Comparison of ENCODE assay signal across 8 cellular contexts in genomic region chr5:167723254-167723871, GRCh38.
A peak's percentile ranks its signal among the peaks of the same experiment; 100 is the strongest.
DNase-seq lines count a peak whose midpoint lies in the region; ATAC-seq and TF ChIP-seq lines count a peak whose summit lies in the region.

No MANE protein-coding gene starts in this region.

- no peak for TF ChIP-seq EP300 in transverse colon (IDR thresholded peaks at IDR 0.05; ENCODE audit: low read depth)

- H3K9me3 ChIP-seq in transverse colon = no peaks in the 10 kb centered on the region

- H3K4me3 Mint-ChIP-seq in activated T-helper 2 cell treated with anti-CD3 and anti-CD28 coated beads, Interferon-gamma antibody, Interleukin-2, Interleukin-4, amounts not matched to agents 10 μg/mL and 5 μg/mL and 100 μg/mL, durations not matched to agents 14 hours and 24 hours and 36 hours (ENCODE audit: low read depth) = no peak overlapping the region

- intact Hi-C loops in activated T-helper 2 cell treated with anti-CD3 and anti-CD28 coated beads, Interferon-gamma antibody, Interleukin-2, Interleukin-4, amounts not matched to agents 10 μg/mL and 5 μg/mL and 100 μg/mL, durations not matched to agents 14 hours and 24 hours and 36 hours (cut with micrococcal nuclease) = loop anchor here (1.0 kb wide), 1 partner anchor 496 kb away; no protein-coding TSS in a partner anchor
- intact Hi-C loops in transverse colon (cut with DNase I; ENCODE audit: low total_unique reads) = loop anchor here (5.0 to 10.0 kb wide), 2 partner anchors 324 to 491 kb away; no protein-coding TSS in a partner anchor

- H3K36me3 ChIP-seq in transverse colon = no peaks in the 10 kb centered on the region

- no peaks in the 10 kb centered on the region for H3K4me1 ChIP-seq in transverse colon

- peaks cover 1% of the 10 kb centered on the region for H3K4me1 Mint-ChIP-seq in activated T-helper 2 cell treated with anti-CD3 and anti-CD28 coated beads, Interferon-gamma antibody, Interleukin-2, Interleukin-4, amounts not matched to agents 10 μg/mL and 5 μg/mL and 100 μg/mL, durations not matched to agents 14 hours and 24 hours and 36 hours (ENCODE audit: low read depth)

- H3K27me3 Mint-ChIP-seq in activated T-helper 2 cell treated with anti-CD3 and anti-CD28 coated beads, Interferon-gamma antibody, Interleukin-2, Interleukin-4, amounts not matched to agents 10 μg/mL and 5 μg/mL and 100 μg/mL, durations not matched to agents 14 hours and 24 hours and 36 hours (ENCODE audit: low read depth) = no peaks in the 10 kb centered on the region

- in situ Hi-C loops in KBM-7 (cut with MboI; ENCODE audit: low pct_unique_long_range_greater_than_20kb, low sequenced_read_pairs) (no loop called here), transverse colon (cut with MboI; ENCODE audit: low pct_ligation_motif_present in 1 of 4, low pct_unique_long_range_greater_than_20kb in 1 of 4, low sequenced_read_pairs in 3 of 4) (loop anchor here (10.0 to 25.0 kb wide), 4 partner anchors 331 to 501 kb away; no protein-coding TSS in a partner anchor)

- no peaks in the 10 kb centered on the region for H3K9me3 Mint-ChIP-seq in activated T-helper 2 cell treated with anti-CD3 and anti-CD28 coated beads, Interferon-gamma antibody, Interleukin-2, Interleukin-4, amounts not matched to agents 10 μg/mL and 5 μg/mL and 100 μg/mL, durations not matched to agents 14 hours and 24 hours and 36 hours

- ATAC-seq in GM21825 (IDR thresholded peaks at IDR 0.05; ENCODE audit: unreplicated experiment) (peak; percentile 99), omental fat pad (ENCODE audit: low FRiP score) (peak; percentile 89)

- peak; percentile 72 for DNase-seq in GM03348 (ENCODE audit: low spot score)
- peak; percentile 79 for DNase-seq in KBM-7
- DNase-seq in RPMI8226 = peak; percentile 73
- DNase-seq in activated T-helper 2 cell treated with anti-CD3 and anti-CD28 coated beads, Interferon-gamma antibody, Interleukin-2, Interleukin-4, amounts not matched to agents 10 μg/mL and 5 μg/mL and 100 μg/mL, durations not matched to agents 14 hours and 24 hours and 36 hours (ENCODE audit: low spot score) = peak; percentile 48
- peak; percentile 69 for DNase-seq in foreskin melanocyte
- DNase-seq in omental fat pad (ENCODE audit: low spot score) = peak; percentile 82
- DNase-seq in transverse colon = peak; percentile 68

- no peak overlapping the region for H3K27ac Mint-ChIP-seq in activated T-helper 2 cell treated with anti-CD3 and anti-CD28 coated beads, Interferon-gamma antibody, Interleukin-2, Interleukin-4, amounts not matched to agents 10 μg/mL and 5 μg/mL and 100 μg/mL, durations not matched to agents 14 hours and 24 hours and 36 hours

- 17 to 19% methylated on average over 8 to 9 of the region's 9 CpGs for WGBS in transverse colon (ENCODE audit: low coverage in 1 of 2), 2 donors

- H3K4me3 ChIP-seq in transverse colon = no peak overlapping the region

- no peak for TF ChIP-seq POLR2A in transverse colon (IDR thresholded peaks at IDR 0.05)

- no peaks in the 10 kb centered on the region for H3K36me3 Mint-ChIP-seq in activated T-helper 2 cell treated with anti-CD3 and anti-CD28 coated beads, Interferon-gamma antibody, Interleukin-2, Interleukin-4, amounts not matched to agents 10 μg/mL and 5 μg/mL and 100 μg/mL, durations not matched to agents 14 hours and 24 hours and 36 hours (ENCODE audit: low read depth)

- TF ChIP-seq CTCF in omental fat pad (IDR thresholded peaks at IDR 0.05) (peak in 1 of 3 donors; percentile 36), transverse colon (IDR thresholded peaks at IDR 0.05) (peak; percentile 81 to 93 (median 90))

- no peaks in the 10 kb centered on the region for H3K27me3 ChIP-seq in transverse colon

- H3K27ac ChIP-seq in transverse colon = no peak overlapping the region
